ENCODE assay signal across 1 cellular context in the genomic region with DNA sequence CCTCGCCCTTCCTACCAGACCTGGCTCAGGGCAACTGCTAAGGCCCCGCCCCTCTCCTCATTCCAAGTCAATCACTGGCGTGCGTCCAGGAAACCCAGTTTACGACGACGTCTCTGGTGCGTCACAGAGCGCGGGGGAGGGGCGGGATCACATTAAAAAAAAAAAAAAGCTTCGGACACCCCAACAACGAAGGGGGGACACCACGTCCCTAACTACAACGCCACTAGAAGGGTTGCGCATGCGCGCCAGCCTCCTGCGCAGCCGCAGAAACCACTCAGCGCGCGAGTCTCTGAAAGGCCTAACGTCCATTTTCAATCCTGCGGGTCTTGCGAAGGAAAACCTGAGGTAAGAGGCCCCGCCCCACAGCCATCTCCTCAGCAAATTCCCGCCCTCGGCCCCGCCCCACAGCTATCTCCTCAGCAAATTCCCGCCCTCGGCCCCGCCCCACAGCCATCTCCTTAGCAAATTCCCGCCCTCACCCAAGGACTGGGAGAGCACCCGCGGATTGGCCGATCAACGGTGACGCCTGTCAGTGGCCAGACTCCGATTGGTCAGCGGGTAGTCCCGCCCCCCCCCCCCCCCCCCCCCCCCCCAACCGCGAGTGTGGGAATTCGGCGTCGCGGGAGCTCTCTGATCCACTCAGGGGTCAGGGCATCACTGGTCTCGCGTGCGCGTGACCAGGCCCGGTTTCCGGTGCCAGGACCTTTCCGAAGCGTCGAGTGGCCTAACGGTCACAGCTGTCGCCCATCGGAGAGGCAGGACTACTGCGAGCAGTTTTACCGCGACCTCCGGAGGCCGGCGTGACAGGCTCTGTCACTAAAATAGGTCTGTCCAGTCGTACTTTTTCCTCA.
TF ChIP-seq lines count a peak whose summit lies in the region.

A gene with protein sequence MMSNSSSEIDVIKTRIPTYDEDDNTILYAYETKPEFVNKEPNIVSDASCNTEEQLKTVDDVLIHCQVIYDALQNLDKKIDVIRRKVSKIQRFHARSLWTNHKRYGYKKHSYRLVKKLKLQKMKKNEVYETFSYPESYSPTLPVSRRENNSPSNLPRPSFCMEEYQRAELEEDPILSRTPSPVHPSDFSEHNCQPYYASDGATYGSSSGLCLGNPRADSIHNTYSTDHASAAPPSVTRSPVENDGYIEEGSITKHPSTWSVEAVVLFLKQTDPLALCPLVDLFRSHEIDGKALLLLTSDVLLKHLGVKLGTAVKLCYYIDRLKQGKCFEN (plus strand): TSS at position 638 of the 851 bp plus-strand sequence. CDS start 6,694 bp downstream, outside the sequence.

TF ChIP-seq in HepG2, 621 proteins besides CTCF, POLR2A, EP300 and RAD21 (continued from another document and continues in another):
- TF ChIP-seq, protein P1, sequence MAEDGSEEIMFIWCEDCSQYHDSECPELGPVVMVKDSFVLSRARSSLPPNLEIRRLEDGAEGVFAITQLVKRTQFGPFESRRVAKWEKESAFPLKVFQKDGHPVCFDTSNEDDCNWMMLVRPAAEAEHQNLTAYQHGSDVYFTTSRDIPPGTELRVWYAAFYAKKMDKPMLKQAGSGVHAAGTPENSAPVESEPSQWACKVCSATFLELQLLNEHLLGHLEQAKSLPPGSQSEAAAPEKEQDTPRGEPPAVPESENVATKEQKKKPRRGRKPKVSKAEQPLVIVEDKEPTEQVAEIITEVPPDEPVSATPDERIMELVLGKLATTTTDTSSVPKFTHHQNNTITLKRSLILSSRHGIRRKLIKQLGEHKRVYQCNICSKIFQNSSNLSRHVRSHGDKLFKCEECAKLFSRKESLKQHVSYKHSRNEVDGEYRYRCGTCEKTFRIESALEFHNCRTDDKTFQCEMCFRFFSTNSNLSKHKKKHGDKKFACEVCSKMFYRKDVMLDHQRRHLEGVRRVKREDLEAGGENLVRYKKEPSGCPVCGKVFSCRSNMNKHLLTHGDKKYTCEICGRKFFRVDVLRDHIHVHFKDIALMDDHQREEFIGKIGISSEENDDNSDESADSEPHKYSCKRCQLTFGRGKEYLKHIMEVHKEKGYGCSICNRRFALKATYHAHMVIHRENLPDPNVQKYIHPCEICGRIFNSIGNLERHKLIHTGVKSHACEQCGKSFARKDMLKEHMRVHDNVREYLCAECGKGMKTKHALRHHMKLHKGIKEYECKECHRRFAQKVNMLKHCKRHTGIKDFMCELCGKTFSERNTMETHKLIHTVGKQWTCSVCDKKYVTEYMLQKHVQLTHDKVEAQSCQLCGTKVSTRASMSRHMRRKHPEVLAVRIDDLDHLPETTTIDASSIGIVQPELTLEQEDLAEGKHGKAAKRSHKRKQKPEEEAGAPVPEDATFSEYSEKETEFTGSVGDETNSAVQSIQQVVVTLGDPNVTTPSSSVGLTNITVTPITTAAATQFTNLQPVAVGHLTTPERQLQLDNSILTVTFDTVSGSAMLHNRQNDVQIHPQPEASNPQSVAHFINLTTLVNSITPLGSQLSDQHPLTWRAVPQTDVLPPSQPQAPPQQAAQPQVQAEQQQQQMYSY (CRISPR knock-in tag; IDR thresholded peaks at IDR 0.05) = no peak
- no peak for TF ChIP-seq ZNF451 (CRISPR knock-in tag; IDR thresholded peaks at IDR 0.05)
- TF ChIP-seq KLF11 (CRISPR knock-in tag; IDR thresholded peaks at IDR 0.05) = no peak
- no peak for TF ChIP-seq BCL6 (CRISPR knock-in tag; IDR thresholded peaks at IDR 0.05)
- TF ChIP-seq ZNF614 (CRISPR knock-in tag; IDR thresholded peaks at IDR 0.05; ENCODE audit: borderline replicate concordance) = no peak
- no peak for TF ChIP-seq ZFP62 (CRISPR knock-in tag; IDR thresholded peaks at IDR 0.05)
- TF ChIP-seq ZNF337 (CRISPR knock-in tag; IDR thresholded peaks at IDR 0.05; ENCODE audit: borderline replicate concordance, low read depth) = no peak
- TF ChIP-seq ZNF569 (CRISPR knock-in tag; IDR thresholded peaks at IDR 0.05; ENCODE audit: borderline replicate concordance) = no peak
- no peak for TF ChIP-seq ZNF562 (CRISPR knock-in tag; IDR thresholded peaks at IDR 0.05; ENCODE audit: borderline replicate concordance)
- no peak for TF ChIP-seq ONECUT2 (CRISPR knock-in tag; IDR thresholded peaks at IDR 0.05)
- TF ChIP-seq RARA (CRISPR knock-in tag; IDR thresholded peaks at IDR 0.05) = no peak
- TF ChIP-seq MEF2D (CRISPR knock-in tag; IDR thresholded peaks at IDR 0.05) = no peak
- TF ChIP-seq ZNF619 (CRISPR knock-in tag; IDR thresholded peaks at IDR 0.05) = no peak
- TF ChIP-seq, protein P2, sequence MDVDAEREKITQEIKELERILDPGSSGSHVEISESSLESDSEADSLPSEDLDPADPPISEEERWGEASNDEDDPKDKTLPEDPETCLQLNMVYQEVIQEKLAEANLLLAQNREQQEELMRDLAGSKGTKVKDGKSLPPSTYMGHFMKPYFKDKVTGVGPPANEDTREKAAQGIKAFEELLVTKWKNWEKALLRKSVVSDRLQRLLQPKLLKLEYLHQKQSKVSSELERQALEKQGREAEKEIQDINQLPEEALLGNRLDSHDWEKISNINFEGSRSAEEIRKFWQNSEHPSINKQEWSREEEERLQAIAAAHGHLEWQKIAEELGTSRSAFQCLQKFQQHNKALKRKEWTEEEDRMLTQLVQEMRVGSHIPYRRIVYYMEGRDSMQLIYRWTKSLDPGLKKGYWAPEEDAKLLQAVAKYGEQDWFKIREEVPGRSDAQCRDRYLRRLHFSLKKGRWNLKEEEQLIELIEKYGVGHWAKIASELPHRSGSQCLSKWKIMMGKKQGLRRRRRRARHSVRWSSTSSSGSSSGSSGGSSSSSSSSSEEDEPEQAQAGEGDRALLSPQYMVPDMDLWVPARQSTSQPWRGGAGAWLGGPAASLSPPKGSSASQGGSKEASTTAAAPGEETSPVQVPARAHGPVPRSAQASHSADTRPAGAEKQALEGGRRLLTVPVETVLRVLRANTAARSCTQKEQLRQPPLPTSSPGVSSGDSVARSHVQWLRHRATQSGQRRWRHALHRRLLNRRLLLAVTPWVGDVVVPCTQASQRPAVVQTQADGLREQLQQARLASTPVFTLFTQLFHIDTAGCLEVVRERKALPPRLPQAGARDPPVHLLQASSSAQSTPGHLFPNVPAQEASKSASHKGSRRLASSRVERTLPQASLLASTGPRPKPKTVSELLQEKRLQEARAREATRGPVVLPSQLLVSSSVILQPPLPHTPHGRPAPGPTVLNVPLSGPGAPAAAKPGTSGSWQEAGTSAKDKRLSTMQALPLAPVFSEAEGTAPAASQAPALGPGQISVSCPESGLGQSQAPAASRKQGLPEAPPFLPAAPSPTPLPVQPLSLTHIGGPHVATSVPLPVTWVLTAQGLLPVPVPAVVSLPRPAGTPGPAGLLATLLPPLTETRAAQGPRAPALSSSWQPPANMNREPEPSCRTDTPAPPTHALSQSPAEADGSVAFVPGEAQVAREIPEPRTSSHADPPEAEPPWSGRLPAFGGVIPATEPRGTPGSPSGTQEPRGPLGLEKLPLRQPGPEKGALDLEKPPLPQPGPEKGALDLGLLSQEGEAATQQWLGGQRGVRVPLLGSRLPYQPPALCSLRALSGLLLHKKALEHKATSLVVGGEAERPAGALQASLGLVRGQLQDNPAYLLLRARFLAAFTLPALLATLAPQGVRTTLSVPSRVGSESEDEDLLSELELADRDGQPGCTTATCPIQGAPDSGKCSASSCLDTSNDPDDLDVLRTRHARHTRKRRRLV (CRISPR knock-in tag; IDR thresholded peaks at IDR 0.05) = no peak
- TF ChIP-seq ELF3 (CRISPR knock-in tag; IDR thresholded peaks at IDR 0.05) = no peak
- TF ChIP-seq ZNF550 (CRISPR knock-in tag; IDR thresholded peaks at IDR 0.05; ENCODE audit: borderline replicate concordance) = no peak
- TF ChIP-seq ZIK1 (CRISPR knock-in tag; IDR thresholded peaks at IDR 0.05; ENCODE audit: borderline replicate concordance, low read depth) = no peak
- no peak for TF ChIP-seq ZNF75D (CRISPR knock-in tag; IDR thresholded peaks at IDR 0.05; ENCODE audit: borderline replicate concordance)
- TF ChIP-seq SKI (IDR thresholded peaks at IDR 0.05; ENCODE audit: partially characterized antibody) = no peak
- TF ChIP-seq, protein P3, sequence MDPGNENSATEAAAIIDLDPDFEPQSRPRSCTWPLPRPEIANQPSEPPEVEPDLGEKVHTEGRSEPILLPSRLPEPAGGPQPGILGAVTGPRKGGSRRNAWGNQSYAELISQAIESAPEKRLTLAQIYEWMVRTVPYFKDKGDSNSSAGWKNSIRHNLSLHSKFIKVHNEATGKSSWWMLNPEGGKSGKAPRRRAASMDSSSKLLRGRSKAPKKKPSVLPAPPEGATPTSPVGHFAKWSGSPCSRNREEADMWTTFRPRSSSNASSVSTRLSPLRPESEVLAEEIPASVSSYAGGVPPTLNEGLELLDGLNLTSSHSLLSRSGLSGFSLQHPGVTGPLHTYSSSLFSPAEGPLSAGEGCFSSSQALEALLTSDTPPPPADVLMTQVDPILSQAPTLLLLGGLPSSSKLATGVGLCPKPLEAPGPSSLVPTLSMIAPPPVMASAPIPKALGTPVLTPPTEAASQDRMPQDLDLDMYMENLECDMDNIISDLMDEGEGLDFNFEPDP (CRISPR knock-in tag; conservative IDR thresholded peaks at IDR 0.05) = no peak
- TF ChIP-seq, protein P4, sequence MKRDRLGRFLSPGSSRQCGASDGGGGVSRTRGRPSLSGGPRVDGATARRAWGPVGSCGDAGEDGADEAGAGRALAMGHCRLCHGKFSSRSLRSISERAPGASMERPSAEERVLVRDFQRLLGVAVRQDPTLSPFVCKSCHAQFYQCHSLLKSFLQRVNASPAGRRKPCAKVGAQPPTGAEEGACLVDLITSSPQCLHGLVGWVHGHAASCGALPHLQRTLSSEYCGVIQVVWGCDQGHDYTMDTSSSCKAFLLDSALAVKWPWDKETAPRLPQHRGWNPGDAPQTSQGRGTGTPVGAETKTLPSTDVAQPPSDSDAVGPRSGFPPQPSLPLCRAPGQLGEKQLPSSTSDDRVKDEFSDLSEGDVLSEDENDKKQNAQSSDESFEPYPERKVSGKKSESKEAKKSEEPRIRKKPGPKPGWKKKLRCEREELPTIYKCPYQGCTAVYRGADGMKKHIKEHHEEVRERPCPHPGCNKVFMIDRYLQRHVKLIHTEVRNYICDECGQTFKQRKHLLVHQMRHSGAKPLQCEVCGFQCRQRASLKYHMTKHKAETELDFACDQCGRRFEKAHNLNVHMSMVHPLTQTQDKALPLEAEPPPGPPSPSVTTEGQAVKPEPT (CRISPR knock-in tag; IDR thresholded peaks at IDR 0.05; ENCODE audit: low read depth) = no peak
- no peak for TF ChIP-seq HOXA7 (CRISPR knock-in tag; IDR thresholded peaks at IDR 0.05)
- TF ChIP-seq FOSL1 (CRISPR knock-in tag; IDR thresholded peaks at IDR 0.05; ENCODE audit: borderline replicate concordance) = no peak
- TF ChIP-seq ZNF317 (CRISPR knock-in tag; IDR thresholded peaks at IDR 0.05) = no peak
- TF ChIP-seq, protein P5, sequence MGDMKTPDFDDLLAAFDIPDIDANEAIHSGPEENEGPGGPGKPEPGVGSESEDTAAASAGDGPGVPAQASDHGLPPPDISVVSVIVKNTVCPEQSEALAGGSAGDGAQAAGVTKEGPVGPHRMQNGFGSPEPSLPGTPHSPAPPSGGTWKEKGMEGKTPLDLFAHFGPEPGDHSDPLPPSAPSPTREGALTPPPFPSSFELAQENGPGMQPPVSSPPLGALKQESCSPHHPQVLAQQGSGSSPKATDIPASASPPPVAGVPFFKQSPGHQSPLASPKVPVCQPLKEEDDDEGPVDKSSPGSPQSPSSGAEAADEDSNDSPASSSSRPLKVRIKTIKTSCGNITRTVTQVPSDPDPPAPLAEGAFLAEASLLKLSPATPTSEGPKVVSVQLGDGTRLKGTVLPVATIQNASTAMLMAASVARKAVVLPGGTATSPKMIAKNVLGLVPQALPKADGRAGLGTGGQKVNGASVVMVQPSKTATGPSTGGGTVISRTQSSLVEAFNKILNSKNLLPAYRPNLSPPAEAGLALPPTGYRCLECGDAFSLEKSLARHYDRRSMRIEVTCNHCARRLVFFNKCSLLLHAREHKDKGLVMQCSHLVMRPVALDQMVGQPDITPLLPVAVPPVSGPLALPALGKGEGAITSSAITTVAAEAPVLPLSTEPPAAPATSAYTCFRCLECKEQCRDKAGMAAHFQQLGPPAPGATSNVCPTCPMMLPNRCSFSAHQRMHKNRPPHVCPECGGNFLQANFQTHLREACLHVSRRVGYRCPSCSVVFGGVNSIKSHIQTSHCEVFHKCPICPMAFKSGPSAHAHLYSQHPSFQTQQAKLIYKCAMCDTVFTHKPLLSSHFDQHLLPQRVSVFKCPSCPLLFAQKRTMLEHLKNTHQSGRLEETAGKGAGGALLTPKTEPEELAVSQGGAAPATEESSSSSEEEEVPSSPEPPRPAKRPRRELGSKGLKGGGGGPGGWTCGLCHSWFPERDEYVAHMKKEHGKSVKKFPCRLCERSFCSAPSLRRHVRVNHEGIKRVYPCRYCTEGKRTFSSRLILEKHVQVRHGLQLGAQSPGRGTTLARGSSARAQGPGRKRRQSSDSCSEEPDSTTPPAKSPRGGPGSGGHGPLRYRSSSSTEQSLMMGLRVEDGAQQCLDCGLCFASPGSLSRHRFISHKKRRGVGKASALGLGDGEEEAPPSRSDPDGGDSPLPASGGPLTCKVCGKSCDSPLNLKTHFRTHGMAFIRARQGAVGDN (CRISPR knock-in tag; IDR thresholded peaks at IDR 0.05) = peak; percentile 35; the same call in 1 of the 2 replicates
- TF ChIP-seq, protein P6, sequence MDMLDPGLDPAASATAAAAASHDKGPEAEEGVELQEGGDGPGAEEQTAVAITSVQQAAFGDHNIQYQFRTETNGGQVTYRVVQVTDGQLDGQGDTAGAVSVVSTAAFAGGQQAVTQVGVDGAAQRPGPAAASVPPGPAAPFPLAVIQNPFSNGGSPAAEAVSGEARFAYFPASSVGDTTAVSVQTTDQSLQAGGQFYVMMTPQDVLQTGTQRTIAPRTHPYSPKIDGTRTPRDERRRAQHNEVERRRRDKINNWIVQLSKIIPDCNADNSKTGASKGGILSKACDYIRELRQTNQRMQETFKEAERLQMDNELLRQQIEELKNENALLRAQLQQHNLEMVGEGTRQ (IDR thresholded peaks at IDR 0.05; ENCODE audit: low read depth, low read length) = no peak
- TF ChIP-seq, protein P6 (CRISPR knock-in tag; IDR thresholded peaks at IDR 0.05; ENCODE audit: borderline replicate concordance) = no peak
- TF ChIP-seq, protein P7, sequence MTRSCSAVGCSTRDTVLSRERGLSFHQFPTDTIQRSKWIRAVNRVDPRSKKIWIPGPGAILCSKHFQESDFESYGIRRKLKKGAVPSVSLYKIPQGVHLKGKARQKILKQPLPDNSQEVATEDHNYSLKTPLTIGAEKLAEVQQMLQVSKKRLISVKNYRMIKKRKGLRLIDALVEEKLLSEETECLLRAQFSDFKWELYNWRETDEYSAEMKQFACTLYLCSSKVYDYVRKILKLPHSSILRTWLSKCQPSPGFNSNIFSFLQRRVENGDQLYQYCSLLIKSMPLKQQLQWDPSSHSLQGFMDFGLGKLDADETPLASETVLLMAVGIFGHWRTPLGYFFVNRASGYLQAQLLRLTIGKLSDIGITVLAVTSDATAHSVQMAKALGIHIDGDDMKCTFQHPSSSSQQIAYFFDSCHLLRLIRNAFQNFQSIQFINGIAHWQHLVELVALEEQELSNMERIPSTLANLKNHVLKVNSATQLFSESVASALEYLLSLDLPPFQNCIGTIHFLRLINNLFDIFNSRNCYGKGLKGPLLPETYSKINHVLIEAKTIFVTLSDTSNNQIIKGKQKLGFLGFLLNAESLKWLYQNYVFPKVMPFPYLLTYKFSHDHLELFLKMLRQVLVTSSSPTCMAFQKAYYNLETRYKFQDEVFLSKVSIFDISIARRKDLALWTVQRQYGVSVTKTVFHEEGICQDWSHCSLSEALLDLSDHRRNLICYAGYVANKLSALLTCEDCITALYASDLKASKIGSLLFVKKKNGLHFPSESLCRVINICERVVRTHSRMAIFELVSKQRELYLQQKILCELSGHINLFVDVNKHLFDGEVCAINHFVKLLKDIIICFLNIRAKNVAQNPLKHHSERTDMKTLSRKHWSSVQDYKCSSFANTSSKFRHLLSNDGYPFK (CRISPR knock-in tag; IDR thresholded peaks at IDR 0.05; ENCODE audit: borderline replicate concordance) = no peak
- no peak for TF ChIP-seq ARHGAP35 (CRISPR knock-in tag; IDR thresholded peaks at IDR 0.05; ENCODE audit: borderline replicate concordance)
